ENCODE assay signal across 12 cellular contexts in the genomic region with DNA sequence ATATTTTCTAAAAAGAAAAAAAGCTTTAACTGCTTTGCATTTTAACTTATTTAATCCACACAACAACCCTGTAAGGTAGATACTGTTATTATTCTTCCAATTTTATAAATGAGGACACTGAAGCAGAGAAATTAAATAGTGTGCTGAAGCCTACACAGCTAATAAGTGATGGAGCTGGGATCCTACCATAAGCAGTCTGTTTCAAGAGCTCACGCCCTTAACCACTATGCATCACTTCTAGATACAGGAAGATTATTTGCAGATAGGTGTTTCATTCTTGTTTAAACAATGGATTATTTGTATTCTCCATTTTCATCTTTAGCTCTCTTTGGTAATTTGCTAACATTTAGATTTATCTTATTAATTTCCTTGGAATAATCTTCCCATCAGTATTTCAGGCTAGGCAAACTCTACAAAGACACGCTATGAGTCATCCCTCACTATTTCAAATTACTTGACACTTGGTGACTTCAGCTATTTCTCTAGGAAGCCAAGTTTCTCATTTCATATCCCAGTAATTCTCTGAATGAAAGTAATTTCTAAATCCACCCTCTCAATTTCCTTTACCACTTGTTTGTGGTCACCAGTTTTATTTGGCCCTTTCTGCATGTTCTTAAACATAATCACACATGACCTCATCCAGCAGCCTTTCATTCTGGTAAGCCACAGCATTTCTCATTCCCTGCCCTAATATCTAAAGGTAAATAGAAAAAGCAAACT.
A peak's percentile ranks its signal among the peaks of the same experiment; 100 is the strongest.
DNase-seq lines count a peak whose midpoint lies in the region; ATAC-seq and TF ChIP-seq lines count a peak whose summit lies in the region.
"Had no signal": no experiment of that assay in that cellular context is flagged by ENCODE, and none has a peak within 500 bp of the region (broad histone marks: within the 10 kb centered on the region; RNA-seq: fewer than 3 reads in every experiment).

No MANE protein-coding gene starts in this region.

- peaks cover 42% of the 10 kb centered on the region for H3K4me1 Mint-ChIP-seq in activated CD4-positive, alpha-beta T cell treated with anti-CD3 and anti-CD28 coated beads for 36 hours
- peaks cover 42% of the 10 kb centered on the region for H3K4me1 Mint-ChIP-seq in activated CD8-positive, alpha-beta T cell treated with anti-CD3 and anti-CD28 coated beads for 36 hours (ENCODE audit: low read depth)

- H3K9me3 Mint-ChIP-seq in activated CD4-positive, alpha-beta T cell treated with anti-CD3 and anti-CD28 coated beads for 36 hours (ENCODE audit: low read depth): no peaks in the 10 kb centered on the region
- H3K9me3 Mint-ChIP-seq in activated CD8-positive, alpha-beta T cell treated with anti-CD3 and anti-CD28 coated beads for 36 hours: peaks cover 5% of the 10 kb centered on the region

- no peak for TF ChIP-seq CTCF in HFF-Myc (IDR thresholded peaks at IDR 0.05; ENCODE audit: low read depth, low read length, missing control alignments)
- TF ChIP-seq CTCF in activated CD8-positive, alpha-beta T cell treated with anti-CD3 and anti-CD28 coated beads for 36 hours (IDR thresholded peaks at IDR 0.05): no peak

- no peak overlapping the region for H3K4me3 Mint-ChIP-seq in activated CD4-positive, alpha-beta T cell treated with anti-CD3 and anti-CD28 coated beads for 36 hours
- no peak overlapping the region for H3K4me3 Mint-ChIP-seq in activated CD8-positive, alpha-beta T cell treated with anti-CD3 and anti-CD28 coated beads for 36 hours

- no peaks in the 10 kb centered on the region for H3K36me3 Mint-ChIP-seq in activated CD4-positive, alpha-beta T cell treated with anti-CD3 and anti-CD28 coated beads for 36 hours (ENCODE audit: low read depth)
- peaks cover 3% of the 10 kb centered on the region for H3K36me3 Mint-ChIP-seq in activated CD8-positive, alpha-beta T cell treated with anti-CD3 and anti-CD28 coated beads for 36 hours (ENCODE audit: low read depth)

- intact Hi-C loops in activated CD4-positive, alpha-beta T cell treated with anti-CD3 and anti-CD28 coated beads for 36 hours (cut with DNase I, micrococcal nuclease): loop anchor here (2.0 to 10.0 kb wide), 7 partner anchors 44 to 1174 kb away; a partner anchor contains a TSS
- intact Hi-C loops in activated CD8-positive, alpha-beta T cell treated with anti-CD3 and anti-CD28 coated beads for 36 hours (cut with micrococcal nuclease): no loop called here

- no peak overlapping the region for H3K27ac Mint-ChIP-seq in activated CD4-positive, alpha-beta T cell treated with anti-CD3 and anti-CD28 coated beads for 36 hours
- H3K27ac Mint-ChIP-seq in activated CD8-positive, alpha-beta T cell treated with anti-CD3 and anti-CD28 coated beads for 36 hours: no peak overlapping the region

- CTCF ChIA-PET in activated CD4-positive, alpha-beta T cell treated with anti-CD3 and anti-CD28 coated beads for 36 hours (lab: Charles Lee): interaction anchor here (1.1 kb wide), 1 partner anchor 51 kb away, joined by 5 read pairs; no protein-coding TSS in a partner anchor
- CTCF ChIA-PET in activated CD8-positive, alpha-beta T cell treated with anti-CD3 and anti-CD28 coated beads for 36 hours (lab: Charles Lee): interaction anchor here (1.2 to 1.8 kb wide), 2 partner anchors 45 to 51 kb away, joined by 3 to 5 read pairs; no protein-coding TSS in a partner anchor

- no peak overlapping the region for H3K4me3 ChIP-seq in HFF-Myc (replicated peaks; ENCODE audit: low read depth, low read length)
- H3K4me3 ChIP-seq: esophagus muscularis mucosa, lung had no signal

- no peak for DNase-seq in activated CD4-positive, alpha-beta T cell treated with anti-CD3 and anti-CD28 coated beads for 36 hours
- DNase-seq in activated CD4-positive, alpha-beta T cell treated with anti-CD3 and anti-CD28 coated beads for 4 hours: no peak
- peak; percentile 5 for DNase-seq in HFF-Myc (ENCODE audit: extremely low read depth, low read depth)
- peak; percentile 13 for DNase-seq in activated CD8-positive, alpha-beta T cell treated with anti-CD3 and anti-CD28 coated beads for 36 hours
- DNase-seq in putamen (ENCODE audit: low spot score): peak; percentile 2
- DNase-seq in SK-N-DZ (ENCODE audit: low spot score): no peak
- DNase-seq: NCI-H748 treated with DMSO at 0.1 percent for 48 hours, T1000 had no signal

- ATAC-seq in activated CD4-positive, alpha-beta T cell treated with anti-CD3 and anti-CD28 coated beads for 36 hours: peak; percentile 45
- ATAC-seq in activated CD8-positive, alpha-beta T cell treated with anti-CD3 and anti-CD28 coated beads for 36 hours: peak; percentile 54
- no peak for ATAC-seq in HG03469 (IDR thresholded peaks at IDR 0.05; ENCODE audit: unreplicated experiment)
- no peak for ATAC-seq in SK-N-SH treated with all-trans-retinoic acid at 6 μM for 48 hours

- POLR2A ChIA-PET in activated CD4-positive, alpha-beta T cell treated with anti-CD3 and anti-CD28 coated beads for 36 hours (lab: Charles Lee): no interaction called here
- POLR2A ChIA-PET in activated CD8-positive, alpha-beta T cell treated with anti-CD3 and anti-CD28 coated beads for 36 hours (lab: Charles Lee): no interaction called here

- peaks cover 8% of the 10 kb centered on the region for H3K27me3 Mint-ChIP-seq in activated CD4-positive, alpha-beta T cell treated with anti-CD3 and anti-CD28 coated beads for 36 hours
- no peaks in the 10 kb centered on the region for H3K27me3 Mint-ChIP-seq in activated CD8-positive, alpha-beta T cell treated with anti-CD3 and anti-CD28 coated beads for 36 hours

TF ChIP-seq in SK-N-SH treated with all-trans-retinoic acid at 6 μM for 48 hours, 23 proteins besides CTCF, POLR2A, EP300 and RAD21:
- TF ChIP-seq ZNF565 (CRISPR knock-in tag; conservative IDR thresholded peaks at IDR 0.05; ENCODE audit: low read depth) (no peak), GLIS3 (CRISPR knock-in tag; IDR thresholded peaks at IDR 0.05) (no peak)

Comparison
In these comparisons a context has a peak if more than half of its experiments do, and no peak if none do; other contexts are left out.
1. ATAC-seq: peak in activated CD4-positive, alpha-beta T cell treated with anti-CD3 and anti-CD28 coated beads for 36 hours (single experiment) and activated CD8-positive, alpha-beta T cell treated with anti-CD3 and anti-CD28 coated beads for 36 hours (single experiment); none in HG03469 (single experiment) and SK-N-SH treated with all-trans-retinoic acid at 6 μM for 48 hours (single experiment).
2. DNase-seq: peak in HFF-Myc (single experiment), activated CD8-positive, alpha-beta T cell treated with anti-CD3 and anti-CD28 coated beads for 36 hours (single experiment) and putamen (single experiment); none in activated CD4-positive, alpha-beta T cell treated with anti-CD3 and anti-CD28 coated beads for 36 hours (single experiment), activated CD4-positive, alpha-beta T cell treated with anti-CD3 and anti-CD28 coated beads for 4 hours (0 of 2) and SK-N-DZ (single experiment).